In genomic region chr2:218228366-218229092, GRCh38 we compare ENCODE assay signal across 10 cellular contexts. TPM values are rescaled to one million over a fixed set of nuclear protein-coding genes. Genes with fewer than 3 reads are reported as not detected.
DNase-seq lines count a peak whose midpoint lies in the region; ATAC-seq, FAIRE-seq and TF ChIP-seq lines count a peak whose summit lies in the region.
"Had no signal": no experiment of that assay in that cellular context is flagged by ENCODE, and none has a peak within 500 bp of the region (broad histone marks: within the 10 kb centered on the region; RNA-seq: fewer than 3 reads in every experiment).

No MANE protein-coding gene starts in this region.

- no peak for ATAC-seq in GM19463 (IDR thresholded peaks at IDR 0.05; ENCODE audit: unreplicated experiment)

- H3K9me3 Mint-ChIP-seq in activated naive CD4-positive, alpha-beta T cell treated with anti-CD3 and anti-CD28 coated beads, Interleukin-2, amount 10 ng/mL, durations not matched to agents 7 days and 5 days, result no peaks in the 10 kb centered on the region
- no peaks in the 10 kb centered on the region for H3K9me3 Mint-ChIP-seq in activated T-helper 1 cell treated with anti-CD3 and anti-CD28 coated beads, Interleukin-12 subunit alpha, Interleukin-12 subunit beta, Interleukin-2, Interleukin-4 antibody, amounts not matched to agents 30 ng/mL and 10 ng/mL and 1 ng/mL, durations not matched to agents 14 hours and 24 hours and 36 hours

- H3K36me3 ChIP-seq in keratinocyte (ENCODE audit: control insufficient read depth in 2 of 2, extremely low read depth in 1 of 2, insufficient read depth in 2 of 2, low read length in 2 of 2), result peaks cover 32 to 33% of the 10 kb centered on the region in 2 experiments
- peaks cover 0 to 44% (median 12%) of the 10 kb centered on the region in 4 donors for H3K36me3 ChIP-seq in transverse colon

- intact Hi-C loops in activated T-helper 1 cell treated with anti-CD3 and anti-CD28 coated beads, Interleukin-12 subunit alpha, Interleukin-12 subunit beta, Interleukin-2, Interleukin-4 antibody, amounts not matched to agents 30 ng/mL and 10 ng/mL and 1 ng/mL, durations not matched to agents 14 hours and 24 hours and 36 hours (cut with micrococcal nuclease), result loop anchor here (1.0 to 10.0 kb wide), 5 partner anchors 10 to 1026 kb away; partner anchors contain the start of genes TUBA4A and TUBA4B
- intact Hi-C loops in transverse colon (cut with DNase I; ENCODE audit: low total_unique reads), result loop anchor here (10.0 kb wide), 1 partner anchor 1156 kb away; the partner anchor contains the start of gene DNPEP

- TF ChIP-seq CTCF in keratinocyte (optimal IDR thresholded peaks at IDR 0.05 in 1 of 3, IDR thresholded peaks at IDR 0.05 in 1 of 3, conservative IDR thresholded peaks at IDR 0.05 in 1 of 3; ENCODE audit: extremely low read depth in 1 of 3, insufficient read depth in 2 of 3, low read length in 3 of 3), result no peak
- no peak for TF ChIP-seq CTCF in transverse colon (IDR thresholded peaks at IDR 0.05)

- H3K4me2 ChIP-seq in keratinocyte (ENCODE audit: control insufficient read depth, extremely low read depth, insufficient read depth, low read depth, low read length), result peak overlapping the region; percentile 65

- DNase-seq in activated naive CD4-positive, alpha-beta T cell treated with anti-CD3 and anti-CD28 coated beads, Interleukin-2, amount 10 ng/mL, durations not matched to agents 7 days and 5 days, result no peak
- DNase-seq in activated naive CD4-positive, alpha-beta T cell treated with anti-CD3 and anti-CD28 coated beads, Interleukin-2, amount 50 U/mL, for 16 hours, result no peak
- no peak for DNase-seq in activated T-helper 1 cell treated with anti-CD3 and anti-CD28 coated beads, Interleukin-12 subunit alpha, Interleukin-12 subunit beta, Interleukin-2, Interleukin-4 antibody, amounts not matched to agents 30 ng/mL and 10 ng/mL and 1 ng/mL, durations not matched to agents 14 hours and 24 hours and 36 hours (ENCODE audit: low spot score)
- DNase-seq in keratinocyte (ENCODE audit: low read depth, low spot score) (no peak), transverse colon (no peak), NCI-H526 treated with DMSO at 0.1 percent for 48 hours (lab: John Stamatoyannopoulos, UW) (no peak), germinal center (ENCODE audit: low spot score) (no peak)
- DNase-seq: activated CD8-positive, alpha-beta memory T cell treated with anti-CD3 and anti-CD28 coated beads, Interleukin-2, amount 50 U/mL, for 48 hours; NCI-H1092 had no signal

- in situ Hi-C loops in transverse colon (cut with MboI; ENCODE audit: low pct_ligation_motif_present in 1 of 4, low pct_unique_long_range_greater_than_20kb in 1 of 4, low sequenced_read_pairs in 3 of 4), result no loop called here

- peaks cover 69% of the 10 kb centered on the region for H3K79me2 ChIP-seq in keratinocyte (ENCODE audit: control insufficient read depth, insufficient read depth, low read length)

- H3K4me1 Mint-ChIP-seq in activated naive CD4-positive, alpha-beta T cell treated with anti-CD3 and anti-CD28 coated beads, Interleukin-2, amount 10 ng/mL, durations not matched to agents 7 days and 5 days, result peaks cover 91% of the 10 kb centered on the region
- H3K4me1 Mint-ChIP-seq in activated T-helper 1 cell treated with anti-CD3 and anti-CD28 coated beads, Interleukin-12 subunit alpha, Interleukin-12 subunit beta, Interleukin-2, Interleukin-4 antibody, amounts not matched to agents 30 ng/mL and 10 ng/mL and 1 ng/mL, durations not matched to agents 14 hours and 24 hours and 36 hours (ENCODE audit: low read depth), result peaks cover 67% of the 10 kb centered on the region

- no peak overlapping the region for H2AFZ ChIP-seq in keratinocyte (ENCODE audit: control insufficient read depth, low read length)

- peak overlapping the region; percentile 69 for H3K4me3 Mint-ChIP-seq in activated naive CD4-positive, alpha-beta T cell treated with anti-CD3 and anti-CD28 coated beads, Interleukin-2, amount 10 ng/mL, durations not matched to agents 7 days and 5 days
- peak overlapping the region; percentile 65 for H3K4me3 Mint-ChIP-seq in activated T-helper 1 cell treated with anti-CD3 and anti-CD28 coated beads, Interleukin-12 subunit alpha, Interleukin-12 subunit beta, Interleukin-2, Interleukin-4 antibody, amounts not matched to agents 30 ng/mL and 10 ng/mL and 1 ng/mL, durations not matched to agents 14 hours and 24 hours and 36 hours

- dilution Hi-C loops in keratinocyte (cut with MboI; ENCODE audit: extremely low pct_ligation_motif_present, low sequenced_read_pairs), result no loop called here

- WGBS in transverse colon (ENCODE audit: low coverage in 1 of 2), 2 donors, result 80 to 84% methylated on average over 6 of the region's 6 CpGs

- CTCF ChIA-PET in activated naive CD4-positive, alpha-beta T cell treated with anti-CD3 and anti-CD28 coated beads, Interleukin-2, amount 10 ng/mL, durations not matched to agents 7 days and 5 days (lab: Charles Lee), result interaction anchor here (0.6 to 3.3 kb wide), 7 partner anchors 10 to 518 kb away, joined by 3 to 19 read pairs (median 5); no protein-coding TSS in a partner anchor

- H3K4me1 ChIP-seq in keratinocyte (ENCODE audit: control insufficient read depth, extremely low read depth, insufficient read depth, low read length) (peaks cover 31% of the 10 kb centered on the region), transverse colon (peaks cover 27 to 64% (median 34%) of the 10 kb centered on the region in 4 donors)

- no peaks in the 10 kb centered on the region for H3K9me1 ChIP-seq in keratinocyte (ENCODE audit: control insufficient read depth, extremely low read depth, insufficient read depth, low read length)

- H4K20me1 ChIP-seq in keratinocyte (ENCODE audit: control insufficient read depth, extremely low read depth, insufficient read depth, low read length), result peaks cover 37% of the 10 kb centered on the region

- TF ChIP-seq POLR2A in transverse colon (IDR thresholded peaks at IDR 0.05), result no peak

- no peaks in the 10 kb centered on the region for H3K27me3 Mint-ChIP-seq in activated naive CD4-positive, alpha-beta T cell treated with anti-CD3 and anti-CD28 coated beads, Interleukin-2, amount 10 ng/mL, durations not matched to agents 7 days and 5 days
- no peaks in the 10 kb centered on the region for H3K27me3 Mint-ChIP-seq in activated T-helper 1 cell treated with anti-CD3 and anti-CD28 coated beads, Interleukin-12 subunit alpha, Interleukin-12 subunit beta, Interleukin-2, Interleukin-4 antibody, amounts not matched to agents 30 ng/mL and 10 ng/mL and 1 ng/mL, durations not matched to agents 14 hours and 24 hours and 36 hours (ENCODE audit: insufficient read depth)

- H3K9me3 ChIP-seq in keratinocyte (ENCODE audit: control insufficient read depth, low read depth, low read length) (no peaks in the 10 kb centered on the region), transverse colon (no peaks in the 10 kb centered on the region)

- TF ChIP-seq EP300 in transverse colon (IDR thresholded peaks at IDR 0.05; ENCODE audit: low read depth), result no peak

- peaks cover 82% of the 10 kb centered on the region for H3K36me3 Mint-ChIP-seq in activated naive CD4-positive, alpha-beta T cell treated with anti-CD3 and anti-CD28 coated beads, Interleukin-2, amount 10 ng/mL, durations not matched to agents 7 days and 5 days
- peaks cover 73% of the 10 kb centered on the region for H3K36me3 Mint-ChIP-seq in activated T-helper 1 cell treated with anti-CD3 and anti-CD28 coated beads, Interleukin-12 subunit alpha, Interleukin-12 subunit beta, Interleukin-2, Interleukin-4 antibody, amounts not matched to agents 30 ng/mL and 10 ng/mL and 1 ng/mL, durations not matched to agents 14 hours and 24 hours and 36 hours (ENCODE audit: low read depth)

- H3K9ac ChIP-seq in keratinocyte (ENCODE audit: control insufficient read depth, extremely low read depth, insufficient read depth, low read length), result no peak overlapping the region

- H3K27me3 ChIP-seq in keratinocyte (ENCODE audit: control insufficient read depth, extremely low read depth, insufficient read depth, low read length) (no peaks in the 10 kb centered on the region), transverse colon (no peaks in the 10 kb centered on the region)

- H3K27ac Mint-ChIP-seq in activated naive CD4-positive, alpha-beta T cell treated with anti-CD3 and anti-CD28 coated beads, Interleukin-2, amount 10 ng/mL, durations not matched to agents 7 days and 5 days, result peak overlapping the region; percentile 95
- peak overlapping the region; percentile 87 for H3K27ac Mint-ChIP-seq in activated T-helper 1 cell treated with anti-CD3 and anti-CD28 coated beads, Interleukin-12 subunit alpha, Interleukin-12 subunit beta, Interleukin-2, Interleukin-4 antibody, amounts not matched to agents 30 ng/mL and 10 ng/mL and 1 ng/mL, durations not matched to agents 14 hours and 24 hours and 36 hours

- peak overlapping the region in 1 of 3 experiments; percentile 3 for H3K4me3 ChIP-seq in keratinocyte (ENCODE audit: control insufficient read depth in 2 of 3, extremely low read depth in 1 of 3, insufficient read depth in 2 of 3, low read depth in 1 of 3, low read length in 3 of 3)
- no peak overlapping the region for H3K4me3 ChIP-seq in transverse colon

- FAIRE-seq in keratinocyte (lab: Jason Lieb, UNC), result no peak

- H3K27ac ChIP-seq in keratinocyte (ENCODE audit: control insufficient read depth, insufficient read depth, low read length) (peak overlapping the region; percentile 73), transverse colon (peak overlapping the region; percentile 77 to 83 (median 79))

RNA-seq across cellular contexts. Expression of gene ARPC2, which starts 11.5 kb away (rescaled TPM):
- total RNA-seq in activated T-helper 1 cell treated with anti-CD3 and anti-CD28 coated beads, Interleukin-12 subunit alpha, Interleukin-12 subunit beta, Interleukin-2, Interleukin-4 antibody, amounts not matched to agents 30 ng/mL and 10 ng/mL and 1 ng/mL, durations not matched to agents 14 hours and 24 hours and 36 hours, result 507 and 509 TPM in 2 replicates
- 945 to 1,145 TPM (median 1,121 TPM) in 3 replicates for polyA plus RNA-seq in keratinocyte
- 432 TPM for polyA plus RNA-seq in keratinocyte (2011; ENCODE audit: low read depth)
- polyA plus RNA-seq in keratinocyte (2011; cell fraction: cytosol; rRNA removed), result 1,009 and 1,286 TPM in 2 replicates
- 415 and 500 TPM in 2 replicates for polyA plus RNA-seq in keratinocyte (2011; cell fraction: nucleus; rRNA removed)
- polyA plus RNA-seq in keratinocyte (2012; ENCODE audit: low replicate concordance), result 609 and 708 TPM in 2 replicates
- polyA minus RNA-seq in keratinocyte, result 462 to 612 TPM (median 564 TPM) in 3 replicates
- 403 TPM for polyA minus RNA-seq in keratinocyte (2011; cell fraction: cytosol; rRNA and poly(A)+ RNA removed)
- 154 and 230 TPM in 2 replicates for polyA minus RNA-seq in keratinocyte (2011; cell fraction: nucleus; rRNA and poly(A)+ RNA removed)
- total RNA-seq in transverse colon, result 100 to 1,000 TPM in 3 of 4 donors, 10 to 100 TPM in 1; 65.5 to 343 (median 275) TPM

RNA-seq across cellular contexts. Expression of gene GPBAR1, which starts 32.3 kb away (rescaled TPM):
- total RNA-seq in activated T-helper 1 cell treated with anti-CD3 and anti-CD28 coated beads, Interleukin-12 subunit alpha, Interleukin-12 subunit beta, Interleukin-2, Interleukin-4 antibody, amounts not matched to agents 30 ng/mL and 10 ng/mL and 1 ng/mL, durations not matched to agents 14 hours and 24 hours and 36 hours, result 0.54 and 0.78 TPM in 2 replicates
- polyA plus RNA-seq in keratinocyte, result 0.10 to 0.18 TPM (median 0.12 TPM) in 3 replicates
- polyA plus RNA-seq in keratinocyte (2011; ENCODE audit: low read depth), result not detected
- 0.05 TPM in 1 of 2 replicates, not detected in the other for polyA plus RNA-seq in keratinocyte (2011; cell fraction: cytosol; rRNA removed)
- 0.57 and 1.0 TPM in 2 replicates for polyA plus RNA-seq in keratinocyte (2011; cell fraction: nucleus; rRNA removed)
- 0.08 and 0.59 TPM in 2 replicates for polyA plus RNA-seq in keratinocyte (2012; ENCODE audit: low replicate concordance)
- 0.42 to 0.92 TPM in 2 of 3 replicates, not detected in the other for polyA minus RNA-seq in keratinocyte
- polyA minus RNA-seq in keratinocyte (2011; cell fraction: cytosol; rRNA and poly(A)+ RNA removed), result not detected
- 1.3 and 1.8 TPM in 2 replicates for polyA minus RNA-seq in keratinocyte (2011; cell fraction: nucleus; rRNA and poly(A)+ RNA removed)
- total RNA-seq in transverse colon, result 1 to 10 TPM in 2 of 4 donors, not detected in 2; 2.5 to 3.0 TPM

RNA-seq across cellular contexts. Expression of gene AAMP, which starts 41.4 kb away (rescaled TPM):
- 88.0 and 90.2 TPM in 2 replicates for total RNA-seq in activated T-helper 1 cell treated with anti-CD3 and anti-CD28 coated beads, Interleukin-12 subunit alpha, Interleukin-12 subunit beta, Interleukin-2, Interleukin-4 antibody, amounts not matched to agents 30 ng/mL and 10 ng/mL and 1 ng/mL, durations not matched to agents 14 hours and 24 hours and 36 hours
- 76.3 to 94.3 TPM (median 78.4 TPM) in 3 replicates for polyA plus RNA-seq in keratinocyte
- 115 TPM for polyA plus RNA-seq in keratinocyte (2011; ENCODE audit: low read depth)
- 46.1 and 129 TPM in 2 replicates for polyA plus RNA-seq in keratinocyte (2011; cell fraction: cytosol; rRNA removed)
- polyA plus RNA-seq in keratinocyte (2011; cell fraction: nucleus; rRNA removed), result 108 and 122 TPM in 2 replicates
- 113 and 114 TPM in 2 replicates for polyA plus RNA-seq in keratinocyte (2012; ENCODE audit: low replicate concordance)
- 54.2 to 86.2 TPM (median 64.0 TPM) in 3 replicates for polyA minus RNA-seq in keratinocyte
- 100 TPM for polyA minus RNA-seq in keratinocyte (2011; cell fraction: cytosol; rRNA and poly(A)+ RNA removed)
- polyA minus RNA-seq in keratinocyte (2011; cell fraction: nucleus; rRNA and poly(A)+ RNA removed), result 44.9 and 45.3 TPM in 2 replicates
- 100 to 1,000 TPM in 3 of 4 donors, 10 to 100 TPM in 1; 96.9 to 466 (median 174) TPM for total RNA-seq in transverse colon

RNA-seq across cellular contexts. Expression of gene PNKD, which starts 41.8 kb away (rescaled TPM):
- total RNA-seq in activated T-helper 1 cell treated with anti-CD3 and anti-CD28 coated beads, Interleukin-12 subunit alpha, Interleukin-12 subunit beta, Interleukin-2, Interleukin-4 antibody, amounts not matched to agents 30 ng/mL and 10 ng/mL and 1 ng/mL, durations not matched to agents 14 hours and 24 hours and 36 hours, result 18.6 and 20.3 TPM in 2 replicates
- polyA plus RNA-seq in keratinocyte, result 21.8 to 36.2 TPM (median 22.8 TPM) in 3 replicates
- 10.8 TPM for polyA plus RNA-seq in keratinocyte (2011; ENCODE audit: low read depth)
- polyA plus RNA-seq in keratinocyte (2011; cell fraction: cytosol; rRNA removed), result 20.8 and 30.2 TPM in 2 replicates
- polyA plus RNA-seq in keratinocyte (2011; cell fraction: nucleus; rRNA removed), result 21.9 and 23.9 TPM in 2 replicates
- polyA plus RNA-seq in keratinocyte (2012; ENCODE audit: low replicate concordance), result 29.2 and 36.6 TPM in 2 replicates
- 6.2 to 31.2 TPM (median 9.2 TPM) in 3 replicates for polyA minus RNA-seq in keratinocyte
- polyA minus RNA-seq in keratinocyte (2011; cell fraction: cytosol; rRNA and poly(A)+ RNA removed), result 13.4 TPM
- polyA minus RNA-seq in keratinocyte (2011; cell fraction: nucleus; rRNA and poly(A)+ RNA removed), result 5.5 and 7.0 TPM in 2 replicates
- 100 to 1,000 TPM in 2 of 4 donors, 10 to 100 TPM in 2; 14.3 to 111 (median 100) TPM for total RNA-seq in transverse colon
